In the genomic region with DNA sequence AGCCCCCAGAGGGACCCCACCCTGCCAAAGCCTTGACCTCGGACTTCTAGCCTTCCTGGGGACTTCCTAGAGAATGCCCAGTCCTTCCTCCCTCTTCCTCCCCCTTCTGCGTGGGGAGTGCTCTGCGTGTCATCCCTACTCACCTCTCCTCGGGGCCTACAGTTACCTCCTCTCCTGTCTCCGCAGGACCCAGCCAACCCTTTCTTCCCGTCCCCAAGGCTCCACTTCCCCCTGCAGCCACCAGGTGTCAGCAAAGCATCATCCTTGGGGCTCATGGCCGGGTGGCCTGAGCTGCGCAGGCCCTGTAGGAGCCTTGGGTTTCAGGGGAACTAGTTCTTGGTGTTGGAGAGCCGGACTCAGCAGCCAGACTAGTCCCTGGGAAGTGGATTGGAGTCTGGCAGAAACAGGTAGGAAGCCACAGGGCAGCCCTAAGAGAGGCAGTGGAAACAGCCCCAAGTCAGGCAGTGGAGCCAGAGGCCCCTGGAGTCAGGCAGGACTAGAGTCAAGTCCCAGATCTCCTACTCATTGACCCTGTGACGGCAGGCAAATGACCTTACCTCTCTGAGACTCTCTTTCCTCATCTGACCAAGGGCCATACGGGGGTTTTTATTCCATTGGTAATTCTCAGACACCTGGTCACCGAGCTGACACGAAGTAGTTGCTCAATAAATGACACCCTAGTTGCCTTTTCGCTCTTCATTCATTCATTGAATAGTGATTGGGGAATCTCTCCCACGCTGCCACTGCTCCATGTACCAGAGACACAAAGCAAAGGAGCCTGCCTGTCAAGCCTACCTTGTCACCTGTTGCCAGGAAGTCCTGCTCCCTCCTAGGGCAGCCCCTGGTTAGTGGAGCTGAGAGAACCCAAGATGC, we compare ENCODE assay signal across 8 cellular contexts.
A peak's percentile ranks its signal among the peaks of the same experiment; 100 is the strongest.
DNase-seq lines count a peak whose midpoint lies in the region; ATAC-seq and TF ChIP-seq lines count a peak whose summit lies in the region.
"Not testable (repeated sequence)": the region's sequence is repeated elsewhere in the genome, so short reads cannot be mapped to it uniquely, and the experiment has no call there.

No MANE protein-coding gene starts in this region.

- not testable (repeated sequence) for H3K27me3 ChIP-seq in PC-3 (ENCODE audit: low read length); right lobe of liver

- not testable (repeated sequence) for H3K9me2 ChIP-seq in PC-3 (replicated peaks; ENCODE audit: low read length)

- not testable (repeated sequence) for H3F3A ChIP-seq in PC-3 (ENCODE audit: low read length, unreplicated experiment)

- not testable (repeated sequence) for H3K79me2 ChIP-seq in PC-3 (ENCODE audit: low read length)

- not testable (repeated sequence) for H3K4me2 ChIP-seq in PC-3 (ENCODE audit: low read length)

- TF ChIP-seq CTCF in PC-3 (conservative IDR thresholded peaks at IDR 0.05; ENCODE audit: low read depth, low read length): peak; percentile 80
- peak; percentile 95 to 99 (median 96) for TF ChIP-seq CTCF in right lobe of liver (IDR thresholded peaks at IDR 0.05)

- 2% methylated on average over 8 of the region's 15 CpGs for WGBS in right lobe of liver (ENCODE audit: insufficient coverage, low coverage, low lambda C conversion rate, missing lambda C conversion rate)

- ATAC-seq in GM19397 (IDR thresholded peaks at IDR 0.05; ENCODE audit: unreplicated experiment) (peak; percentile 80), PC-3 (peak; percentile 87), right lobe of liver (peak; percentile 98 to 100 (median 99))

- not testable (repeated sequence) for H3K4me1 ChIP-seq in PC-3 (ENCODE audit: insufficient read depth, low read length); right lobe of liver

- H3K4me3 ChIP-seq in PC-3 (ENCODE audit: low read length); right lobe of liver: not testable (repeated sequence)

- H3K9me3 ChIP-seq in PC-3 (ENCODE audit: low read length); right lobe of liver: not testable (repeated sequence)

- TF ChIP-seq POLR2A in right lobe of liver (IDR thresholded peaks at IDR 0.05): not testable (repeated sequence)

- intact Hi-C loops in PC-3 (cut with micrococcal nuclease) (loop anchor here (1.0 to 5.0 kb wide), 2 partner anchors 240 to 315 kb away; no protein-coding TSS in a partner anchor), right lobe of liver (cut with DNase I) (loop anchor here in 1 of 2 donors (10.0 kb wide), 1 partner anchor 242 kb away; no protein-coding TSS in a partner anchor)

- not testable (repeated sequence) for H3K27ac ChIP-seq in PC-3 (ENCODE audit: low read length); right lobe of liver

- CTCF ChIA-PET in PC-3 (lab: Charles Lee): not testable (repeated sequence)

- H3K9ac ChIP-seq in PC-3 (ENCODE audit: low read length): not testable (repeated sequence)

- BruUV-seq in PC-3 (replicated peaks; lab: Mats Ljungman, UMichigan): not testable (repeated sequence)

- POLR2A ChIA-PET in PC-3 (lab: Charles Lee; ENCODE audit: unreplicated experiment): not testable (repeated sequence)

- not testable (repeated sequence) for H3K36me3 ChIP-seq in PC-3 (ENCODE audit: low read depth, low read length)
- H3K36me3 ChIP-seq in right lobe of liver: peaks cover 0 to 23% (median 6%) of the 10 kb centered on the region in 4 donors

- peak; percentile 89 for DNase-seq in Ammon's horn (ENCODE audit: low spot score)
- peak; percentile 77 to 81 for DNase-seq in Kasumi-1 (lab: John Stamatoyannopoulos, UW)
- peak; percentile 71 for DNase-seq in PC-3
- DNase-seq in activated CD8-positive, alpha-beta memory T cell treated with anti-CD3 and anti-CD28 coated beads, Interleukin-2, amount 50 U/mL, for 1 hour (ENCODE audit: extremely low read depth): peak; percentile 28
- DNase-seq in effector CD4-positive, alpha-beta T cell: peak; percentile 53
- DNase-seq in right lobe of liver: peak; percentile 74 to 79 (median 77)
- DNase-seq in stimulated activated CD4-positive, alpha-beta T cell treated with anti-CD3 and anti-CD28 coated beads, Interleukin-2, amount 100 ng/mL, for 24 hours: peak; percentile 79 to 80

- H2AFZ ChIP-seq in PC-3 (ENCODE audit: low read length): not testable (repeated sequence)

- H4K20me1 ChIP-seq in PC-3 (ENCODE audit: low read length): not testable (repeated sequence)

Comparison
In these comparisons a context has a peak if more than half of its experiments do, and no peak if none do; other contexts are left out.
1. DNase-seq: peak in every context shown above with its lines; median percentile 89 in Ammon's horn; 80 in stimulated activated CD4-positive, alpha-beta T cell treated with anti-CD3 and anti-CD28 coated beads, Interleukin-2, amount 100 ng/mL, for 24 hours; 79 in Kasumi-1; 77 in right lobe of liver; 71 in PC-3; 53 in effector CD4-positive, alpha-beta T cell; 28 in activated CD8-positive, alpha-beta memory T cell treated with anti-CD3 and anti-CD28 coated beads, Interleukin-2, amount 50 U/mL, for 1 hour.